ENCODE assay signal across 15 cellular contexts in the genomic region with DNA sequence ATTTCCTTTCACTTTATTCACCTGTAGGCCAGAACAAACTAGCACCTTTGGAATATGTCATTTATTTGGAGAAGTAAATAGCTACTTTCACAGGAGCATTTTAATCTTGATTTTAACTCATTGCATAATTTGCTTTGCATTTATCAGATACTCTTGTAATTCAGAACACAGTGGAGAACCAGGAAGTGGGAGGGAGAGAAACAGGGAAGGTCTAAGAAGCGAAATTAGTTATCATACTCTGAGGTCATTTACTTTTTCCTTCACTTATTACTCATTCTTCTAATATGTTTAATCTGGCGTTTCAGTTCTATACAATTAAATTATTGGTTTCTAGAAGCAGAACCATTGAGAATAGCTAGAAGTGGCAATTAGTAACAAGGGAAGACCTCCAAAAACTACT. TPM values are rescaled to one million over a fixed set of nuclear protein-coding genes. Genes with fewer than 3 reads are reported as not detected.
DNase-seq lines count a peak whose midpoint lies in the region; ATAC-seq, FAIRE-seq and TF ChIP-seq lines count a peak whose summit lies in the region.
"Had no signal": no experiment of that assay in that cellular context is flagged by ENCODE, and none has a peak within 500 bp of the region (broad histone marks: within the 10 kb centered on the region; RNA-seq: fewer than 3 reads in every experiment).

No MANE protein-coding gene starts in this region.

- FAIRE-seq in GM12891 (lab: Jason Lieb, UNC) (no peak), GM12878 (lab: Jason Lieb, UNC) (no peak), pancreas (lab: Jason Lieb, UNC) (no peak)
- FAIRE-seq: GM18507 had no signal

- H3K4me1 ChIP-seq in GM12878 (ENCODE audit: control insufficient read depth, insufficient read depth, low read length) (no peaks in the 10 kb centered on the region; the same call in 1 of the 2 replicates), pancreas (no peaks in the 10 kb centered on the region)
- H3K4me1 ChIP-seq: HAP-1, SJSA1 had no signal

- TF ChIP-seq CTCF in GM12878 (IDR thresholded peaks at IDR 0.05 in 2 of 3, conservative IDR thresholded peaks at IDR 0.05 in 1 of 3; ENCODE audit: control insufficient read depth in 2 of 3, extremely low read depth in 1 of 3, insufficient read depth in 1 of 3, low read depth in 3 of 3, low read length in 3 of 3) (no peak), pancreas (IDR thresholded peaks at IDR 0.05) (no peak)

- H3K9ac ChIP-seq in GM12878 (ENCODE audit: control insufficient read depth, insufficient read depth, low read length), result no peak overlapping the region

- H3K27ac ChIP-seq in GM12878 (ENCODE audit: control insufficient read depth, insufficient read depth) (no peak overlapping the region), pancreas (no peak overlapping the region)
- H3K27ac ChIP-seq: SJSA1 had no signal

- in situ Hi-C loops in GM12878 (cut with MboI), result no loop called here

- no peak overlapping the region for H2AFZ ChIP-seq in GM12878 (ENCODE audit: control insufficient read depth, low read depth, low read length)

- WGBS in GM12878 (ENCODE audit: insufficient coverage, insufficient replicate concordance, low lambda C conversion rate, missing lambda C conversion rate), result 24% methylated on average over 2 of the region's 2 CpGs
- WGBS in pancreas, 2 donors, result 55 to 62% methylated on average over 2 of the region's 2 CpGs

- no peak overlapping the region for H3K4me2 ChIP-seq in GM12878 (ENCODE audit: control insufficient read depth, insufficient read depth)

- POLR2A ChIA-PET in GM12878 (lab: Charles Lee), result interaction anchor here (0.6 to 1.0 kb wide), 3 partner anchors 86 to 291 kb away, joined by 3 to 6 read pairs (median 3); no protein-coding TSS in a partner anchor

- RAD21 ChIA-PET in GM12878 (lab: Charles Lee; ENCODE audit: unreplicated experiment), result interaction anchor here (0.8 to 1.2 kb wide), 2 partner anchors 8 to 444 kb away, joined by 3 read pairs; no protein-coding TSS in a partner anchor

- no peak for TF ChIP-seq EP300 in GM12878 (IDR thresholded peaks at IDR 0.05; ENCODE audit: borderline replicate concordance in 1 of 2, control insufficient read depth in 1 of 2, low read depth in 2 of 2, low read length in 2 of 2)

- ATAC-seq in GM12878 (peak; percentile 23), pancreas (peak in 3 of 4 donors; percentile 36 to 69 (median 54)), HG03565 (IDR thresholded peaks at IDR 0.05; ENCODE audit: unreplicated experiment) (no peak)

- DNase-seq in GM12891 (ENCODE audit: insufficient read length, low spot score) (no peak), OCI-M1 (lab: John Stamatoyannopoulos, UW) (peak; percentile 34), GM12878 (ENCODE audit: low read depth, low spot score) (no peak), pancreas (no peak), globus pallidus (ENCODE audit: low spot score) (no peak)
- DNase-seq in activated CD4-positive, CD25-positive, alpha-beta regulatory T cell (lab: John Stamatoyannopoulos, UW), result no peak
- DNase-seq: CD8-positive, alpha-beta memory T cell; NCI-H1048; NCI-H446; T-helper 1 cell had no signal

- H3K27me3 ChIP-seq in GM12878 (replicated peaks in 1 of 2; ENCODE audit: control insufficient read depth in 2 of 2, insufficient read depth in 2 of 2, low read length in 1 of 2) (no peaks in the 10 kb centered on the region), pancreas (no peaks in the 10 kb centered on the region)

- H3K9me3 ChIP-seq in GM12878 (replicated peaks; ENCODE audit: control insufficient read depth, insufficient read depth, low read length) (no peaks in the 10 kb centered on the region), pancreas (no peaks in the 10 kb centered on the region)
- H3K9me3 ChIP-seq: HAP-1, SJSA1 had no signal

- TF ChIP-seq POLR2A in GM12891 (IDR thresholded peaks at IDR 0.05; ENCODE audit: low read depth, low read length) (no peak), GM12878 (IDR thresholded peaks at IDR 0.05; ENCODE audit: low read depth, low read length) (no peak)

- H3K4me3 ChIP-seq in GM12878, result no peak overlapping the region
- no peak overlapping the region for H3K4me3 ChIP-seq in pancreas
- H3K4me3 ChIP-seq: HAP-1, SJSA1 had no signal

- intact Hi-C loops in GM12878 (cut with micrococcal nuclease; ENCODE audit: unreplicated experiment), result no loop called here
- intact Hi-C loops in pancreas (cut with DNase I), result no loop called here

- no peaks in the 10 kb centered on the region for H4K20me1 ChIP-seq in GM12878 (ENCODE audit: control insufficient read depth, insufficient read depth)

- SMC1A ChIA-PET in GM12878 (lab: Charles Lee; ENCODE audit: uncharacterized antibody, unreplicated experiment), result interaction anchor here (0.9 to 1.9 kb wide), 5 partner anchors 8 to 290 kb away, joined by 3 to 6 read pairs (median 3); no protein-coding TSS in a partner anchor

- CTCF ChIA-PET in GM12878 (lab: Yijun Ruan, JAX), result interaction anchor here (1.0 to 1.1 kb wide), 3 partner anchors 19 to 153 kb away, joined by 3 read pairs; no protein-coding TSS in a partner anchor

- TF ChIP-seq RAD21 in GM12878 (IDR thresholded peaks at IDR 0.05; ENCODE audit: insufficient read depth, low read depth, low read length), result no peak

- no peaks in the 10 kb centered on the region for H3K36me3 ChIP-seq in GM12878 (ENCODE audit: control insufficient read depth in 2 of 2, insufficient read depth in 2 of 2, low read length in 1 of 2)
- H3K36me3 ChIP-seq in pancreas, result no peaks in the 10 kb centered on the region
- H3K36me3 ChIP-seq: HAP-1, SJSA1 had no signal

- no peaks in the 10 kb centered on the region for H3K79me2 ChIP-seq in GM12878 (ENCODE audit: control insufficient read depth, insufficient read depth, low read length)

- no TSS peak for BruUV-seq in GM12878 (replicated peaks; lab: Mats Ljungman, UMichigan)

TF ChIP-seq in GM12891, 5 proteins besides CTCF, POLR2A, EP300 and RAD21:
- TF ChIP-seq TAF1 (IDR thresholded peaks at IDR 0.05; ENCODE audit: low read depth, low read length) (no peak), SPI1 (IDR thresholded peaks at IDR 0.05; ENCODE audit: low read depth, low read length) (0 out of 2 replicates have a peak, but pooled peaks have one; percentile 7), POLR2AphosphoS5 (IDR thresholded peaks at IDR 0.05; ENCODE audit: low read depth, low read length) (no peak), PAX5 (IDR thresholded peaks at IDR 0.05; ENCODE audit: insufficient read depth, low read length, severe bottlenecking) (no peak), POU2F2 (IDR thresholded peaks at IDR 0.05; ENCODE audit: low read depth, low read length) (no peak)

TF ChIP-seq in GM12878, 131 proteins besides CTCF, POLR2A, EP300 and RAD21 (continues in another document):
- TF ChIP-seq JUND (IDR thresholded peaks at IDR 0.05; ENCODE audit: low read depth, low read length), result no peak
- TF ChIP-seq RUNX3 (IDR thresholded peaks at IDR 0.05; ENCODE audit: low read length), result no peak
- 0 out of 4 replicates have a peak, but pooled peaks of 1 of the 2 experiments have one; percentile 28 for TF ChIP-seq ETV6 (conservative IDR thresholded peaks at IDR 0.05 in 1 of 2, IDR thresholded peaks at IDR 0.05 in 1 of 2; ENCODE audit: borderline replicate concordance in 1 of 2, low read depth in 1 of 2)

RNA-seq across cellular contexts. Expression of a gene that starts 20.7 kb away (rescaled TPM):
- polyA plus RNA-seq in GM12891 (2012; ENCODE audit: low read depth, missing spikeins), result 0.24 TPM
- total RNA-seq in GM12878 (2013; cell fraction: nucleolus; rRNA removed), result 8.0 and 9.1 TPM in 2 replicates
- total RNA-seq in GM12878 (2014; rRNA removed) (0.62 and 0.98 TPM in 2 replicates), GM12878 (2014; rRNA removed; fragmentation: Illumina TruSeq; extraction: Trizol) (1.1 and 1.5 TPM in 2 replicates), GM12878 (2021) (0.56 and 0.98 TPM in 2 replicates), pancreas (under 1 TPM; 0.09 to 0.46 (median 0.32) TPM)
- 6.7 TPM for polyA plus RNA-seq in GM12878 (2011; ENCODE audit: low read depth)
- polyA plus RNA-seq in GM12878 (2011; rRNA removed) (1.1 and 2.1 TPM in 2 replicates), GM12878 (2014; fragmentation: Illumina TruSeq; extraction: Trizol) (0.87 and 1.3 TPM in 2 replicates), GM12878 (2014; fragmentation: Nextera tagmentation; extraction: Ambion mirVana) (under 1 TPM; 0.14 to 0.20 TPM), GM12878 (2014; rRNA removed) (0.55 and 1.4 TPM in 2 replicates), GM12878 (2016; fragmentation: Nextera tagmentation; extraction: Ambion mirVana) (under 1 TPM in 1 of 2 experiments, not detected in 1; 0.24 TPM), pancreas (under 1 TPM; 0.23 to 0.47 TPM)
- 0.16 and 0.18 TPM in 2 replicates for polyA plus RNA-seq in GM12878 (2011; cell fraction: cytosol; rRNA removed)
- polyA plus RNA-seq in GM12878 (2011; cell fraction: nucleus; rRNA removed), result 1.8 and 2.4 TPM in 2 replicates
- 0.68 and 0.87 TPM in 2 replicates for polyA plus RNA-seq in GM12878 (2012)
- 0.93 and 1.5 TPM in 2 replicates for polyA minus RNA-seq in GM12878 (2011; rRNA and poly(A)+ RNA removed)
- polyA minus RNA-seq in GM12878 (2011; cell fraction: cytosol; rRNA and poly(A)+ RNA removed), result 0.27 and 2.0 TPM in 2 replicates
- polyA minus RNA-seq in GM12878 (2011; cell fraction: nucleus; rRNA and poly(A)+ RNA removed), result 1.5 and 3.1 TPM in 2 replicates

RNA-seq across cellular contexts. Expression of a gene that starts 40.2 kb away (rescaled TPM):
- polyA plus RNA-seq in GM12891 (2012; ENCODE audit: low read depth, missing spikeins), result 0.14 TPM
- total RNA-seq in GM12878 (2013; cell fraction: nucleolus; rRNA removed), result not detected in 2 replicates
- 0.11 and 0.27 TPM in 2 replicates for total RNA-seq in GM12878 (2014; rRNA removed)
- total RNA-seq in GM12878 (2014; rRNA removed; fragmentation: Illumina TruSeq; extraction: Trizol), result not detected in 2 replicates
- not detected in 2 replicates for total RNA-seq in GM12878 (2021)
- not detected for polyA plus RNA-seq in GM12878 (2011; ENCODE audit: low read depth)
- 0.12 TPM in 1 of 2 replicates, not detected in the other for polyA plus RNA-seq in GM12878 (2011; rRNA removed)
- 0.17 and 0.27 TPM in 2 replicates for polyA plus RNA-seq in GM12878 (2011; cell fraction: cytosol; rRNA removed)
- polyA plus RNA-seq in GM12878 (2011; cell fraction: nucleus; rRNA removed), result 0.36 TPM in 1 of 2 replicates, not detected in the other
- polyA plus RNA-seq in GM12878 (2012), result 0.14 TPM in 1 of 2 replicates, not detected in the other
- polyA plus RNA-seq in GM12878 (2014; fragmentation: Illumina TruSeq; extraction: Trizol), result not detected in 2 replicates
- polyA plus RNA-seq in GM12878 (2014; fragmentation: Nextera tagmentation; extraction: Ambion mirVana), result not detected
- polyA plus RNA-seq in GM12878 (2014; rRNA removed), result 0.19 and 0.36 TPM in 2 replicates
- polyA plus RNA-seq in GM12878 (2016; fragmentation: Nextera tagmentation; extraction: Ambion mirVana), result not detected
- polyA minus RNA-seq in GM12878 (2011; rRNA and poly(A)+ RNA removed), result not detected in 2 replicates
- polyA minus RNA-seq in GM12878 (2011; cell fraction: cytosol; rRNA and poly(A)+ RNA removed), result not detected in 2 replicates
- not detected in 2 replicates for polyA minus RNA-seq in GM12878 (2011; cell fraction: nucleus; rRNA and poly(A)+ RNA removed)
- 10 to 100 TPM; 53.3 to 65.3 (median 60.6) TPM for total RNA-seq in pancreas
- polyA plus RNA-seq in pancreas, result 10 to 100 TPM; 80.1 to 87.6 TPM
- total RNA-seq: HT1080 had no signal

Comparison
In these comparisons a context has a peak if more than half of its experiments do, and no peak if none do; other contexts are left out.
1. RNA of a gene that starts 40.2 kb away (total RNA-seq): 53.3 to 65.3 TPM in pancreas; 0.11 to 0.27 TPM in GM12878; every median in the first group is over 10 times any median in the second.